ENCODE assay signal across 9 cellular contexts in genomic region chr11:32385998-32386397, GRCh38. TPM values are rescaled to one million over a fixed set of nuclear protein-coding genes. Genes with fewer than 3 reads are reported as not detected.
DNase-seq lines count a peak whose midpoint lies in the region; ATAC-seq and TF ChIP-seq lines count a peak whose summit lies in the region.
"Had no signal": no experiment of that assay in that cellular context is flagged by ENCODE, and none has a peak within 500 bp of the region (broad histone marks: within the 10 kb centered on the region; RNA-seq: fewer than 3 reads in every experiment).

No MANE protein-coding gene starts in this region.

- peaks cover 23% of the 10 kb centered on the region for H3K27me3 Mint-ChIP-seq in chondrocyte (ENCODE audit: low read depth)

- TF ChIP-seq CTCF in Loucy (conservative IDR thresholded peaks at IDR 0.05; ENCODE audit: low read length): peak; percentile 49
- TF ChIP-seq CTCF in chondrocyte (IDR thresholded peaks at IDR 0.05): peak; percentile 42
- peak; percentile 56 for TF ChIP-seq CTCF in osteoblast (IDR thresholded peaks at IDR 0.05; ENCODE audit: extremely low read depth, low read depth, low read length)

- no peaks in the 10 kb centered on the region for H3K36me3 Mint-ChIP-seq in chondrocyte (ENCODE audit: low read depth)
- H3K36me3 Mint-ChIP-seq: activated naive CD4-positive, alpha-beta T cell treated with anti-CD3 and anti-CD28 coated beads, Interleukin-2, amount 50 U/mL, for 24 hours had no signal

- H3K27ac Mint-ChIP-seq in chondrocyte (ENCODE audit: unreplicated experiment): no peak overlapping the region
- H3K27ac Mint-ChIP-seq: activated naive CD4-positive, alpha-beta T cell treated with anti-CD3 and anti-CD28 coated beads, Interleukin-2, amount 50 U/mL, for 24 hours had no signal

- H2AFZ ChIP-seq in Loucy (ENCODE audit: low read length) (no peak overlapping the region), osteoblast (ENCODE audit: low read length) (no peak overlapping the region)

- no peak overlapping the region for H3K27ac ChIP-seq in osteoblast (ENCODE audit: low read depth, low read length)

- H3K9me3 ChIP-seq in Loucy (ENCODE audit: insufficient read depth, low read depth, low read length): no peaks in the 10 kb centered on the region
- H3K9me3 ChIP-seq in osteoblast (ENCODE audit: low read depth, low read length): no peaks in the 10 kb centered on the region

- DNase-seq in GM03348 (ENCODE audit: low spot score): peak; percentile 61
- no peak for DNase-seq in chondrocyte (ENCODE audit: low spot score)
- peak; percentile 84 for DNase-seq in osteoblast (ENCODE audit: insufficient read length, low spot score, missing footprints)
- no peak for DNase-seq in activated CD4-positive, alpha-beta T cell treated with anti-CD3 and anti-CD28 coated beads, Interleukin-2, amount 50 U/mL, for 4 hours

- H4K20me1 ChIP-seq in Loucy (ENCODE audit: insufficient read depth, low read length, poor library complexity, severe bottlenecking) (no peaks in the 10 kb centered on the region), osteoblast (ENCODE audit: insufficient read depth, low read length) (no peaks in the 10 kb centered on the region)

- H3K9ac ChIP-seq in Loucy (ENCODE audit: low read depth, low read length, poor library complexity, severe bottlenecking): peak overlapping the region; percentile 65

- peak overlapping the region; percentile 81 for H3K4me2 ChIP-seq in Loucy (ENCODE audit: low read depth, low read length, poor library complexity, severe bottlenecking)
- no peak overlapping the region for H3K4me2 ChIP-seq in osteoblast (ENCODE audit: insufficient read depth, low read length)

- no peaks in the 10 kb centered on the region for H3K4me1 Mint-ChIP-seq in chondrocyte (ENCODE audit: low read depth)
- H3K4me1 Mint-ChIP-seq: activated naive CD4-positive, alpha-beta T cell treated with anti-CD3 and anti-CD28 coated beads, Interleukin-2, amount 50 U/mL, for 24 hours had no signal

- H3K4me3 ChIP-seq in Loucy (ENCODE audit: low read length, poor library complexity, severe bottlenecking) (no peak overlapping the region), osteoblast (ENCODE audit: insufficient read depth, low read length) (no peak overlapping the region)

- H3K79me2 ChIP-seq in Loucy (ENCODE audit: insufficient read depth, low read length) (peaks cover 19% of the 10 kb centered on the region), osteoblast (ENCODE audit: insufficient read depth, low read length) (no peaks in the 10 kb centered on the region)

- no peaks in the 10 kb centered on the region; the same call in 1 of the 2 replicates for H3K36me3 ChIP-seq in Loucy (ENCODE audit: insufficient read depth, low read length)
- H3K36me3 ChIP-seq in osteoblast (ENCODE audit: insufficient read depth, low read length): no peaks in the 10 kb centered on the region

- no peak for ATAC-seq in HG03097 (IDR thresholded peaks at IDR 0.05; ENCODE audit: low FRiP score, unreplicated experiment)
- no peak for ATAC-seq in HG03159 (IDR thresholded peaks at IDR 0.05; ENCODE audit: unreplicated experiment)
- no peak for ATAC-seq in HG03457 (IDR thresholded peaks at IDR 0.05; ENCODE audit: unreplicated experiment)

- H3K9me2 ChIP-seq in Loucy (replicated peaks; ENCODE audit: low read depth, low read length): no peaks in the 10 kb centered on the region

- H3K27me3 ChIP-seq in Loucy (ENCODE audit: insufficient read depth, low read length, poor library complexity, severe bottlenecking) (no peaks in the 10 kb centered on the region), osteoblast (ENCODE audit: insufficient read depth, low read length) (peaks cover 11% of the 10 kb centered on the region)

- no peak overlapping the region for H3K4me3 Mint-ChIP-seq in chondrocyte (ENCODE audit: unreplicated experiment)
- H3K4me3 Mint-ChIP-seq: activated naive CD4-positive, alpha-beta T cell treated with anti-CD3 and anti-CD28 coated beads, Interleukin-2, amount 50 U/mL, for 24 hours had no signal

- H3K9me3 Mint-ChIP-seq in chondrocyte (ENCODE audit: low read depth): no peaks in the 10 kb centered on the region
- H3K9me3 Mint-ChIP-seq: activated naive CD4-positive, alpha-beta T cell treated with anti-CD3 and anti-CD28 coated beads, Interleukin-2, amount 50 U/mL, for 24 hours had no signal

- H3F3A ChIP-seq in Loucy (ENCODE audit: low read depth): peaks cover 6% of the 10 kb centered on the region; the same call in 1 of the 2 replicates

- H3K4me1 ChIP-seq in Loucy (ENCODE audit: insufficient read depth, low read length, poor library complexity, severe bottlenecking) (peaks cover 52% of the 10 kb centered on the region), osteoblast (ENCODE audit: insufficient read depth, low read length) (no peaks in the 10 kb centered on the region)

RNA-seq across cellular contexts. Expression of gene WT1, which starts 49.3 kb away (rescaled TPM):
- total RNA-seq in chondrocyte (not detected in 3 replicates), osteoblast (under 0.01 TPM in 1 of 2 replicates, not detected in the other)

Comparison
In these comparisons a context has a peak if more than half of its experiments do, and no peak if none do; other contexts are left out.
1. DNase-seq: peak in GM03348 (single experiment) and osteoblast (single experiment); none in chondrocyte (single experiment) and activated CD4-positive, alpha-beta T cell treated with anti-CD3 and anti-CD28 coated beads, Interleukin-2, amount 50 U/mL, for 4 hours (0 of 2).
2. Peak in every context shown above with its lines, with median percentiles within 50 percentile points of each other: CTCF ChIP-seq.